1 cellular context compared by ENCODE assay signal in the genomic region with DNA sequence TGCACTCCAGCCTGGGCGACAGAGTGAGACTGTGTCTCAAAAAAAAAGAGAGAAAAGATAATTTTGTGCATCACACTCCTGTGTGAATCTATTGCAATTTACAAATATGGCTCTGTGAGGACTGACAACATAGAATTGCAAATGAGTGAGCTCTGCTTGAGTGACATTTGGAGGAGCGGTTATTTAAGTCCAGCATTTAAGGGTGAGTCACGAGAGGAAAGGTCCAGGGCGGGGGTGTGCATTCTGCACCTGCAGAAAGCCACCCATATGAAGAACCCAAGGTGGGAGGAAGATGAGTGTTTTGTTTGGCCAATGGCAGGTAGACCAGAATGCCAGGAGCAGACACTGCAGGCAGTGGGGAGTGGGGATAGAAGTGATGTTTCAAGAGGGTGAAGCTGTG.
TF ChIP-seq lines count a peak whose summit lies in the region.

No MANE protein-coding gene starts in this region.

TF ChIP-seq in A549, 52 proteins besides CTCF, POLR2A, EP300 and RAD21:
- TF ChIP-seq, protein P1, sequence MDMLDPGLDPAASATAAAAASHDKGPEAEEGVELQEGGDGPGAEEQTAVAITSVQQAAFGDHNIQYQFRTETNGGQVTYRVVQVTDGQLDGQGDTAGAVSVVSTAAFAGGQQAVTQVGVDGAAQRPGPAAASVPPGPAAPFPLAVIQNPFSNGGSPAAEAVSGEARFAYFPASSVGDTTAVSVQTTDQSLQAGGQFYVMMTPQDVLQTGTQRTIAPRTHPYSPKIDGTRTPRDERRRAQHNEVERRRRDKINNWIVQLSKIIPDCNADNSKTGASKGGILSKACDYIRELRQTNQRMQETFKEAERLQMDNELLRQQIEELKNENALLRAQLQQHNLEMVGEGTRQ (IDR thresholded peaks at IDR 0.05), result no peak
- no peak for TF ChIP-seq POLR2AphosphoS2 (conservative IDR thresholded peaks at IDR 0.05; ENCODE audit: low read length)
